Comparison of ENCODE assay signal across 1 cellular context in genomic region chr4:59770865-59771264, GRCh38.
TF ChIP-seq lines count a peak whose summit lies in the region.

No MANE protein-coding gene starts in this region.

TF ChIP-seq in SK-N-SH treated with all-trans-retinoic acid at 6 μM for 48 hours, 23 proteins besides CTCF, POLR2A, EP300 and RAD21:
- no peak for TF ChIP-seq CSRNP3 (CRISPR knock-in tag; IDR thresholded peaks at IDR 0.05)
- TF ChIP-seq ISL1 (CRISPR knock-in tag; IDR thresholded peaks at IDR 0.05) = peak; percentile 91
- 0 out of 2 replicates have a peak, but pooled peaks have one; percentile 58 for TF ChIP-seq TSHZ2 (CRISPR knock-in tag; IDR thresholded peaks at IDR 0.05)
- TF ChIP-seq SNAI2 (CRISPR knock-in tag; IDR thresholded peaks at IDR 0.05) = 0 out of 2 replicates have a peak, but pooled peaks have one; percentile 21
- no peak for TF ChIP-seq PPARA (CRISPR knock-in tag; IDR thresholded peaks at IDR 0.05; ENCODE audit: borderline replicate concordance)
- 0 out of 2 replicates have a peak, but pooled peaks have one; percentile 33 for TF ChIP-seq CREB5 (CRISPR knock-in tag; IDR thresholded peaks at IDR 0.05; ENCODE audit: low read depth)
